Comparison of ENCODE assay signal across 14 cellular contexts in genomic region chr4:169244210-169244609, GRCh38. TPM values are rescaled to one million over a fixed set of nuclear protein-coding genes. Genes with fewer than 3 reads are reported as not detected.
DNase-seq lines count a peak whose midpoint lies in the region; ATAC-seq and TF ChIP-seq lines count a peak whose summit lies in the region.
"Had no signal": no experiment of that assay in that cellular context is flagged by ENCODE, and none has a peak within 500 bp of the region (broad histone marks: within the 10 kb centered on the region; RNA-seq: fewer than 3 reads in every experiment).

No MANE protein-coding gene starts in this region.

- H3K9me2 ChIP-seq in GM23338 (ENCODE audit: insufficient read depth): no peaks in the 10 kb centered on the region

- peak; percentile 33 for DNase-seq in GM23338 (ENCODE audit: low spot score)
- no peak for DNase-seq in Panc1 (ENCODE audit: low read depth, low spot score)
- DNase-seq in epithelial cell of prostate (ENCODE audit: low read depth, low spot score): no peak
- no peak for DNase-seq in stimulated activated CD4-positive, alpha-beta T cell treated with anti-CD3 and anti-CD28 coated beads, Interleukin-1b, Interleukin-23, amount 100 ng/mL, for 48 hours
- no peak for DNase-seq in HuH-7 (ENCODE audit: low spot score)
- DNase-seq: activated CD4-positive, alpha-beta T cell treated with anti-CD3 and anti-CD28 coated beads, Interleukin-2, amount 50 U/mL, for 4 hours; BE2C; NCI-H1048; NCI-H2171; SHP77 treated with DMSO at 0.1 percent for 48 hours; stimulated activated CD4-positive, alpha-beta T cell treated with anti-CD3 and anti-CD28 coated beads, Interleukin-2, amount 100 ng/mL, for 24 hours had no signal

- H3K4me3 ChIP-seq in GM23338 (peak overlapping the region; percentile 8; the same call in 1 of the 2 replicates), Panc1 (ENCODE audit: low read depth in 2 of 2, low read length in 2 of 2) (no peak overlapping the region)

- H3K27ac Mint-ChIP-seq in GM23338: peak overlapping the region; percentile 95
- peak overlapping the region; percentile 36 to 69 (median 69) for H3K27ac Mint-ChIP-seq in nephron

- TSS peak; percentile 35 for BruUV-seq in Panc1 (replicated peaks; lab: Mats Ljungman, UMichigan)

- H3K27me3 Mint-ChIP-seq in GM23338 (ENCODE audit: insufficient read depth, low read depth, poor library complexity) (peaks cover 4% of the 10 kb centered on the region), nephron (ENCODE audit: low read depth) (no peaks in the 10 kb centered on the region)

- H3F3A ChIP-seq in GM23338 (replicated peaks; ENCODE audit: low read depth): no peaks in the 10 kb centered on the region

- intact Hi-C loops in Panc1 (cut with micrococcal nuclease; ENCODE audit: unreplicated experiment): no loop called here

- peak overlapping the region; percentile 46 for H3K4me3 Mint-ChIP-seq in GM23338
- peak overlapping the region in 1 of 3 experiments; percentile 12 for H3K4me3 Mint-ChIP-seq in nephron

- H4K20me1 ChIP-seq in GM23338 (replicated peaks; ENCODE audit: insufficient read depth): no peaks in the 10 kb centered on the region

- TF ChIP-seq CTCF in GM23338 (conservative IDR thresholded peaks at IDR 0.05; ENCODE audit: low read depth in 2 of 2): no peak
- TF ChIP-seq CTCF in Panc1 (IDR thresholded peaks at IDR 0.05): no peak
- TF ChIP-seq CTCF in nephron (IDR thresholded peaks at IDR 0.05; ENCODE audit: unreplicated experiment in 3 of 3): no peak

- peaks cover 24% of the 10 kb centered on the region for H3K4me1 ChIP-seq in GM23338 (ENCODE audit: insufficient read depth)
- no peaks in the 10 kb centered on the region for H3K4me1 ChIP-seq in Panc1 (ENCODE audit: control insufficient read depth, insufficient read depth, low read length)

- CTCF ChIA-PET in Panc1 (lab: Charles Lee): no interaction called here

- H3K36me3 Mint-ChIP-seq in GM23338 (ENCODE audit: low read depth) (peaks cover 11% of the 10 kb centered on the region), nephron (ENCODE audit: low read depth) (peaks cover 24% of the 10 kb centered on the region)

- peak overlapping the region; percentile 63 for H3K4me2 ChIP-seq in GM23338

- peak overlapping the region; percentile 64 for H3K27ac ChIP-seq in GM23338 (ENCODE audit: low read depth)
- no peak overlapping the region for H3K27ac ChIP-seq in Panc1 (ENCODE audit: low read length)
- H3K27ac ChIP-seq in epithelial cell of prostate: peak overlapping the region; percentile 34

- H3K36me3 ChIP-seq in GM23338 (ENCODE audit: insufficient read depth) (no peaks in the 10 kb centered on the region), Panc1 (ENCODE audit: control insufficient read depth, insufficient read depth, low read length) (no peaks in the 10 kb centered on the region)
- H3K36me3 ChIP-seq: BE2C had no signal

- H3K27me3 ChIP-seq in GM23338 (ENCODE audit: insufficient read depth) (no peaks in the 10 kb centered on the region), Panc1 (ENCODE audit: control insufficient read depth, insufficient read depth, low read length) (no peaks in the 10 kb centered on the region)
- H3K27me3 ChIP-seq: BE2C had no signal

- ATAC-seq in GM23338 (peak; percentile 46), Panc1 (no peak), GM19452 (IDR thresholded peaks at IDR 0.05; ENCODE audit: unreplicated experiment) (no peak), GM19328 (IDR thresholded peaks at IDR 0.05; ENCODE audit: unreplicated experiment) (no peak)

- peaks cover 94% of the 10 kb centered on the region for H3K79me2 ChIP-seq in GM23338 (replicated peaks; ENCODE audit: insufficient read depth)

- POLR2A ChIA-PET in Panc1 (lab: Charles Lee): no interaction called here

- H3K4me1 Mint-ChIP-seq in GM23338: peaks cover 36% of the 10 kb centered on the region
- peaks cover 37% of the 10 kb centered on the region for H3K4me1 Mint-ChIP-seq in nephron

- H3K9me3 Mint-ChIP-seq in GM23338 (no peaks in the 10 kb centered on the region), nephron (peaks cover 3% of the 10 kb centered on the region)

- in situ Hi-C loops in Panc1 (cut with HindIII; ENCODE audit: low pct_unique_long_range_greater_than_20kb, low sequenced_read_pairs): no loop called here

- H2AFZ ChIP-seq in GM23338: no peak overlapping the region

- H3K9me3 ChIP-seq in Panc1 (ENCODE audit: control insufficient read depth, insufficient read depth, low read depth, low read length): no peaks in the 10 kb centered on the region
- H3K9me3 ChIP-seq: BE2C had no signal

TF ChIP-seq in GM23338, 12 proteins besides CTCF, POLR2A, EP300 and RAD21:
- TF ChIP-seq ZNF331 (CRISPR knock-in tag; IDR thresholded peaks at IDR 0.05; ENCODE audit: low read depth): no peak
- TF ChIP-seq NANOG (IDR thresholded peaks at IDR 0.05; ENCODE audit: borderline replicate concordance): peak; percentile 49; the same call in 1 of the 2 replicates

RNA-seq across cellular contexts. Expression of gene SH3RF1, which starts 26.5 kb away (rescaled TPM):
- 12.4 and 22.9 TPM in 2 replicates for total RNA-seq in GM23338 (2014; rRNA removed; shearing (Covaris generic))
- polyA plus RNA-seq in GM23338 (2016; fragmentation: Nextera tagmentation; extraction: Ambion mirVana): 6.2 and 7.8 TPM in 2 replicates
- total RNA-seq in Panc1 (2021; ENCODE audit: unreplicated experiment): 11.5 TPM
- polyA plus RNA-seq in Panc1 (2012; ENCODE audit: insufficient read length): 5.8 TPM
